In genomic region chr1:26391450-26391849, GRCh38 we compare ENCODE assay signal across 8 cellular contexts. TPM values are rescaled to one million over a fixed set of nuclear protein-coding genes. Genes with fewer than 3 reads are reported as not detected.
DNase-seq lines count a peak whose midpoint lies in the region; ATAC-seq and TF ChIP-seq lines count a peak whose summit lies in the region.

No MANE protein-coding gene starts in this region.

- DNase-seq in activated naive CD4-positive, alpha-beta T cell treated with Interleukin-2 at 50 U/mL for 16 hours = peak; percentile 41
- DNase-seq in activated naive CD4-positive, alpha-beta T cell (lab: John Stamatoyannopoulos, UW) = no peak
- DNase-seq in NCI-H226 (peak; percentile 70), islet precursor cell (peak; percentile 70), esophagus squamous epithelium (lab: John Stamatoyannopoulos, UW) (no peak)

- H3K27ac ChIP-seq in esophagus squamous epithelium = no peak overlapping the region

- no peaks in the 10 kb centered on the region for H3K9me3 ChIP-seq in esophagus squamous epithelium

- H3K27me3 Mint-ChIP-seq in activated T-helper 17 cell treated with anti-CD3 and anti-CD28 coated beads, Interleukin-2, amount 50 U/mL, for 72 hours = no peaks in the 10 kb centered on the region

- no peak overlapping the region for H3K4me3 Mint-ChIP-seq in activated T-helper 17 cell treated with anti-CD3 and anti-CD28 coated beads, Interleukin-2, amount 50 U/mL, for 72 hours

- peaks cover 0 to 16% (median 0%) of the 10 kb centered on the region in 3 donors for H3K4me1 ChIP-seq in esophagus squamous epithelium

- H3K36me3 Mint-ChIP-seq in activated T-helper 17 cell treated with anti-CD3 and anti-CD28 coated beads, Interleukin-2, amount 50 U/mL, for 72 hours (ENCODE audit: low read depth) = no peaks in the 10 kb centered on the region

- intact Hi-C loops in esophagus squamous epithelium (cut with DNase I) = no loop called here

- no peaks in the 10 kb centered on the region for H3K36me3 ChIP-seq in esophagus squamous epithelium

- 0 to 11% methylated on average over 3 of the region's 3 CpGs for WGBS in esophagus squamous epithelium, 2 donors

- ATAC-seq in activated T-helper 17 cell treated with anti-CD3 and anti-CD28 coated beads, Interleukin-2, amount 50 U/mL, for 72 hours (replicated peaks) = peak; percentile 52
- no peak for ATAC-seq in HG03097 (IDR thresholded peaks at IDR 0.05; ENCODE audit: low FRiP score, unreplicated experiment)
- ATAC-seq in GM21515 (IDR thresholded peaks at IDR 0.05; ENCODE audit: unreplicated experiment) = no peak

- TF ChIP-seq CTCF in esophagus squamous epithelium (IDR thresholded peaks at IDR 0.05) = peak in 3 of 6 experiments; percentile 34 to 63 (median 37)

- H3K4me1 Mint-ChIP-seq in activated T-helper 17 cell treated with anti-CD3 and anti-CD28 coated beads, Interleukin-2, amount 50 U/mL, for 72 hours = peaks cover 18% of the 10 kb centered on the region

- TF ChIP-seq POLR2A in esophagus squamous epithelium (IDR thresholded peaks at IDR 0.05) = no peak

- no peak overlapping the region for H3K27ac Mint-ChIP-seq in activated T-helper 17 cell treated with anti-CD3 and anti-CD28 coated beads, Interleukin-2, amount 50 U/mL, for 72 hours

- no peaks in the 10 kb centered on the region for H3K9me3 Mint-ChIP-seq in activated T-helper 17 cell treated with anti-CD3 and anti-CD28 coated beads, Interleukin-2, amount 50 U/mL, for 72 hours

- peaks cover 0 to 56% (median 0%) of the 10 kb centered on the region in 4 donors for H3K27me3 ChIP-seq in esophagus squamous epithelium

- no peak overlapping the region for H3K4me3 ChIP-seq in esophagus squamous epithelium

RNA-seq across cellular contexts. Expression of gene ZNF683, which starts 18.9 kb away (rescaled TPM):
- not detected for total RNA-seq in activated T-helper 17 cell treated with anti-CD3 and anti-CD28 coated beads, Interleukin-2, amount 50 U/mL, for 72 hours
- total RNA-seq in esophagus squamous epithelium = under 1 TPM in 2 of 4 donors, not detected in 2; 0.26 to 0.95 TPM

RNA-seq across cellular contexts. Expression of gene LIN28A, which starts 19.2 kb away (rescaled TPM):
- not detected for total RNA-seq in activated T-helper 17 cell treated with anti-CD3 and anti-CD28 coated beads, Interleukin-2, amount 50 U/mL, for 72 hours
- total RNA-seq in esophagus squamous epithelium = not detected

RNA-seq across cellular contexts. Expression of gene CRYBG2, which starts 37.5 kb away (rescaled TPM):
- total RNA-seq in activated T-helper 17 cell treated with anti-CD3 and anti-CD28 coated beads, Interleukin-2, amount 50 U/mL, for 72 hours = 10 to 100 TPM in 1 of 2 donors, under 1 TPM in 1; 0.37 to 13.6 TPM
- 100 to 1,000 TPM in 3 of 4 donors, 10 to 100 TPM in 1; 35.8 to 305 (median 122) TPM for total RNA-seq in esophagus squamous epithelium

RNA-seq across cellular contexts. Expression of gene DHDDS, which starts 40.7 kb away (rescaled TPM):
- 10 to 100 TPM; 55.7 to 56.6 TPM for total RNA-seq in activated T-helper 17 cell treated with anti-CD3 and anti-CD28 coated beads, Interleukin-2, amount 50 U/mL, for 72 hours
- 10 to 100 TPM; 30.3 to 49.7 (median 37.9) TPM for total RNA-seq in esophagus squamous epithelium

Comparison
In these comparisons a context has a peak if more than half of its experiments do, and no peak if none do; other contexts are left out.
1. DNase-seq: peak in activated naive CD4-positive, alpha-beta T cell treated with Interleukin-2 at 50 U/mL for 16 hours (single experiment), NCI-H226 (single experiment) and islet precursor cell (single experiment); none in activated naive CD4-positive, alpha-beta T cell (0 of 4) and esophagus squamous epithelium (single experiment).